ENCODE assay signal across 8 cellular contexts in the genomic region with DNA sequence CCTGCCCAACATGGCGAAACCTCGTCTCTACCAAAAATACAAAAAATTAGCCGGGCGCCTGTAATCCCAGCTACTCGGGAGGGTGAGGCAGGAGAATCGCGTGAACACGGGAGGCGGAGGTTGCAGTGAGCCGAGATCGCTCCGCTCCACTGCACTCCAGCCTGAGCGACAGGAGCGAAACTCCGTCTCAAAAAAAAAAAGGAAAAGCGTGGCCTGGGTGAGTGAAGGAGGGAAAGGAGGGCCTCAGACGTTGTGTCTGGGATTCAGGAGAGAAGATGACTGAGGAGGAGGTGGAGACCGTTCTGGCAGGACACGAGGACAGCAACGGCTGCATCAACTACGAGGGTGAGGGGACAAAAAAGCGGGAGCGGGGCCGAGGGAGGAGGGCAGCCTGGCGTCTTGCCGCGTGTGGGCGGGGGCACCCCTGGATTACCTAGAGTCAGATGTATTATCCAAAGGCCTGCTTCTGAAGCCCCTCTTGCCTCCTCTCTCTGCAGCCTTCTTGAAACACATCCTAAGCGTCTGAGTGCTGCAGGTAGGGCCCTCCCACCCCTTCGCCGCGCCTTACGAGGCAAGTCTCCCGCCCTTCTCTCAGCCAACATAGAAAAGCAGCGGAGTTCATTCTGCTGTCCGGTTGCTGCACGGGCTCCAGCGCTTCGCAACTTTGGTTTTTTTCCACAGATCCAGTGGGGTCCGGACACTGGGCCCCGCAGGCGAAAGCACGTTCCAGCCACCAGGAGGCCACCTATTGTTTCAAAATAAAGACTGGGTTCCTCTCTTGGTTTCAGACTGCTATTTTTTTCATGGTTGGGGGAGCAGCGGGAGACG. TPM values are rescaled to one million over a fixed set of nuclear protein-coding genes. Genes with fewer than 3 reads are reported as not detected.
DNase-seq lines count a peak whose midpoint lies in the region; ATAC-seq, FAIRE-seq and TF ChIP-seq lines count a peak whose summit lies in the region.

No MANE protein-coding gene starts in this region.

- H3K4me3 ChIP-seq in GM08714 (ENCODE audit: low read length) (peak overlapping the region; percentile 68; the same call in 1 of the 2 replicates), adipocyte (ENCODE audit: low read length) (peak overlapping the region; percentile 81), heart left ventricle (peak overlapping the region; percentile 22 to 98 (median 90)), trophoblast cell (ENCODE audit: low read depth, low read length) (peak overlapping the region; percentile 55)

- peak overlapping the region; percentile 2 for H4K12ac ChIP-seq in trophoblast cell (ENCODE audit: low read depth, low read length)

- H2BK120ac ChIP-seq in trophoblast cell (ENCODE audit: insufficient read depth, low read length, poor library complexity): peak overlapping the region; percentile 24

- peak overlapping the region; percentile 92 to 99 (median 98) for H3K27ac ChIP-seq in heart left ventricle
- H3K27ac ChIP-seq in trophoblast cell (ENCODE audit: low read depth, low read length): peak overlapping the region; percentile 67

- peak overlapping the region; percentile 26 for H2AFZ ChIP-seq in trophoblast cell (ENCODE audit: insufficient read depth, low read length, poor library complexity)

- 7 to 12% (median 8%) methylated on average over 44 to 45 of the region's 45 CpGs for WGBS in heart left ventricle, 4 donors
- WGBS in trophoblast cell (ENCODE audit: extremely low coverage, insufficient coverage, insufficient read length): no CpG with 5 or more reads among the region's 45 CpGs

- H3K27me3 ChIP-seq in adipocyte (replicated peaks; ENCODE audit: control insufficient read depth, insufficient read depth, low read length) (no peaks in the 10 kb centered on the region), heart left ventricle (no peaks in the 10 kb centered on the region), trophoblast cell (ENCODE audit: insufficient read depth, low read length) (no peaks in the 10 kb centered on the region)

- intact Hi-C loops in heart left ventricle (cut with DNase I): loop anchor here in 9 of 10 donors (1.0 to 5.0 kb wide), 7 partner anchors 29 to 40 kb away; a partner anchor contains a TSS

- TF ChIP-seq POLR2A in heart left ventricle (IDR thresholded peaks at IDR 0.05): peak in 1 of 2 donors; percentile 23

- H3K14ac ChIP-seq in trophoblast cell (ENCODE audit: low read length): peak overlapping the region; percentile 27

- no peak overlapping the region for H3K23ac ChIP-seq in trophoblast cell (ENCODE audit: low read length)

- DNase-seq in NCI-H1105 treated with DMSO at 0.1 percent for 48 hours (lab: John Stamatoyannopoulos, UW): peak; percentile 84
- peak; percentile 65 for DNase-seq in SKM-1 treated with dmso at 0.1 percent for 144 hours (lab: John Stamatoyannopoulos, UW; ENCODE audit: unreplicated experiment)
- DNase-seq in adipocyte (ENCODE audit: low read depth): peak; percentile 92
- peak; percentile 78 to 83 (median 79) for DNase-seq in heart left ventricle
- peak; percentile 93 to 95 for DNase-seq in trophoblast cell
- peak; percentile 82 for DNase-seq in urothelium cell line (ENCODE audit: low spot score)

- peaks cover 19% of the 10 kb centered on the region for H3K79me2 ChIP-seq in trophoblast cell (ENCODE audit: control insufficient read depth, insufficient read depth, low read length, poor library complexity)

- H2AK5ac ChIP-seq in trophoblast cell (ENCODE audit: low read length): no peak overlapping the region

- peak overlapping the region; percentile 71 for H3K4me2 ChIP-seq in trophoblast cell (ENCODE audit: low read length)

- peak overlapping the region; percentile 50 for H4K91ac ChIP-seq in trophoblast cell (ENCODE audit: low read depth, low read length)

- H3K79me1 ChIP-seq in trophoblast cell (ENCODE audit: low read length): peaks cover 19% of the 10 kb centered on the region

- no peak for FAIRE-seq in urothelium cell line (lab: Jason Lieb, UNC)

- H3K4me1 ChIP-seq in adipocyte (ENCODE audit: control insufficient read depth, insufficient read depth, low read length) (peaks cover 40% of the 10 kb centered on the region), heart left ventricle (peaks cover 8 to 51% (median 43%) of the 10 kb centered on the region in 12 donors), trophoblast cell (ENCODE audit: control insufficient read depth in 1 of 2, insufficient read depth in 2 of 2, low read length in 2 of 2) (peaks cover 31 to 32% of the 10 kb centered on the region in 2 experiments)

- peak; percentile 41 to 81 (median 60) for TF ChIP-seq CTCF in heart left ventricle (IDR thresholded peaks at IDR 0.05)

- H3K4ac ChIP-seq in trophoblast cell (ENCODE audit: low read depth, low read length): peak overlapping the region; percentile 34

- ATAC-seq in HG02610 (IDR thresholded peaks at IDR 0.05; ENCODE audit: unreplicated experiment): peak; percentile 20
- ATAC-seq in heart left ventricle: peak; percentile 23 to 55 (median 42)

- H4K8ac ChIP-seq in trophoblast cell (ENCODE audit: low read depth, low read length): peak overlapping the region; percentile 44

- peak overlapping the region; percentile 27 for H2BK5ac ChIP-seq in trophoblast cell (ENCODE audit: low read depth, low read length, poor library complexity)

- H3K36me3 ChIP-seq in adipocyte (ENCODE audit: control insufficient read depth, insufficient read depth, low read length, severe bottlenecking): peaks cover 32% of the 10 kb centered on the region
- peaks cover 0 to 33% (median 31%) of the 10 kb centered on the region in 9 donors for H3K36me3 ChIP-seq in heart left ventricle
- peaks cover 38 to 48% of the 10 kb centered on the region in 2 experiments for H3K36me3 ChIP-seq in trophoblast cell (ENCODE audit: control insufficient read depth in 1 of 2, insufficient read depth in 2 of 2, low read length in 2 of 2)

- no peak overlapping the region for H2BK12ac ChIP-seq in trophoblast cell (ENCODE audit: low read length)

- H3K9me3 ChIP-seq in adipocyte (ENCODE audit: control insufficient read depth, low read length) (no peaks in the 10 kb centered on the region), heart left ventricle (no peaks in the 10 kb centered on the region), trophoblast cell (ENCODE audit: insufficient read depth, low read depth, low read length) (peaks cover 4% of the 10 kb centered on the region)

- H3K18ac ChIP-seq in trophoblast cell (ENCODE audit: low read length): peak overlapping the region; percentile 28

- peak overlapping the region; percentile 86 for H3K9ac ChIP-seq in adipocyte (ENCODE audit: low read length)
- peak overlapping the region; percentile 44 for H3K9ac ChIP-seq in trophoblast cell (ENCODE audit: low read length)

RNA-seq across cellular contexts. Expression of a gene that starts 0.7 kb away (rescaled TPM):
- 100 to 1,000 TPM; 355 to 949 (median 613) TPM for total RNA-seq in heart left ventricle
- 1,000 to 10,000 TPM in 1 of 2 donors, 100 to 1,000 TPM in 1; 745 to 1,383 TPM for polyA plus RNA-seq in heart left ventricle
- polyA plus RNA-seq in trophoblast cell (2013): 2,027 and 2,059 TPM in 2 replicates

RNA-seq across cellular contexts. Expression of a gene that starts 5.0 kb away (rescaled TPM):
- 10 to 100 TPM; 30.1 to 55.2 (median 41.1) TPM for total RNA-seq in heart left ventricle
- polyA plus RNA-seq in heart left ventricle: 10 to 100 TPM; 27.5 to 65.9 TPM
- polyA plus RNA-seq in trophoblast cell (2013): 91.8 and 91.9 TPM in 2 replicates

RNA-seq across cellular contexts. Expression of a gene that starts 29.3 kb away (rescaled TPM):
- 10 to 100 TPM; 26.8 to 81.1 (median 43.4) TPM for total RNA-seq in heart left ventricle
- polyA plus RNA-seq in heart left ventricle: 10 to 100 TPM; 17.0 to 67.3 TPM
- polyA plus RNA-seq in trophoblast cell (2013): 56.2 and 64.3 TPM in 2 replicates

RNA-seq across cellular contexts. Expression of a gene that starts 31.9 kb away (rescaled TPM):
- total RNA-seq in heart left ventricle: 10 to 100 TPM; 48.6 to 83.5 (median 66.2) TPM
- 10 to 100 TPM; 21.4 to 27.6 TPM for polyA plus RNA-seq in heart left ventricle
- polyA plus RNA-seq in trophoblast cell (2013): 34.7 and 35.1 TPM in 2 replicates

RNA-seq across cellular contexts. Expression of a gene that starts 39.3 kb away (rescaled TPM):
- 1 to 10 TPM; 2.7 to 6.4 (median 4.9) TPM for total RNA-seq in heart left ventricle
- polyA plus RNA-seq in heart left ventricle: 1 to 10 TPM; 3.5 to 3.9 TPM
- polyA plus RNA-seq in trophoblast cell (2013): 2.0 TPM in 2 replicates

Comparison
In these comparisons a context has a peak if more than half of its experiments do, and no peak if none do; other contexts are left out.
1. Peak in every context shown above with its lines: DNase-seq, ATAC-seq, H3K4me3 ChIP-seq and H3K27ac ChIP-seq.